In the genomic region with DNA sequence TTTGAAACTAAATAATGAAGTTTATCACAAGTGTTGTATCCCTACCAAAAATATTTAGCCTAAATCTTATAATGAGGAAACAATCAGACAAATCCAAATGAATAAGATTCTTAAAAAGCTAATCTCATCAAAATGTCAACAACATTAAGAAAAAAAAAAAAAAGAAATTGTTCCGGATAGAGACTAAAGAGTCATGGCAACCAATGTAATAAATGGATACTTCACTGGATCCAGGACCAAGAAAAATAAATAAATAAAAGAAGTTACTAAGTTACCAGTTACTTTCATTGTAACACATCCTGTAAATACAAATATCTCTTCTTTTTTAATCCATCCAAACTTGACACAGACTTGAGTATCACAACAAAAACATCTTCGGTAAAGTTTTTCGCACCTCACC, we compare ENCODE assay signal across 8 cellular contexts. TPM values are rescaled to one million over a fixed set of nuclear protein-coding genes. Genes with fewer than 3 reads are reported as not detected.
DNase-seq lines count a peak whose midpoint lies in the region; ATAC-seq, FAIRE-seq and TF ChIP-seq lines count a peak whose summit lies in the region.

No MANE protein-coding gene starts in this region.

- H3K9me3 ChIP-seq in BLaER1 treated with 17β-estradiol and CSF1 and Interleukin-3, amounts not matched to agents 10 nM and 100 nM (replicated peaks in 1 of 11) = no peaks in the 10 kb centered on the region
- H3K9me3 ChIP-seq in Loucy (ENCODE audit: insufficient read depth, low read depth, low read length) = no peaks in the 10 kb centered on the region

- H3K27ac ChIP-seq in BLaER1 treated with 17β-estradiol and CSF1 and Interleukin-3, amounts not matched to agents 10 nM and 100 nM = peak overlapping the region; percentile 88 to 97 (median 93)

- no peak for DNase-seq in naive thymus-derived CD8-positive, alpha-beta T cell
- DNase-seq in EL (no peak), H54 (ENCODE audit: insufficient read length, low spot score) (no peak), hippocampal formation (lab: John Stamatoyannopoulos, UW) (no peak)

- peak overlapping the region; percentile 100 for H3K27ac Mint-ChIP-seq in dendritic cell treated with granulocyte-macrophage colony-stimulating factor and Interleukin-4, amounts not matched to agents 40 ng/mL and 50 ng/mL, for 4 days
- H3K27ac Mint-ChIP-seq in naive thymus-derived CD8-positive, alpha-beta T cell = peak overlapping the region; percentile 97 to 100 (median 99)

- H3K9ac ChIP-seq in BLaER1 treated with 17β-estradiol and CSF1 and Interleukin-3, amounts not matched to agents 10 nM and 100 nM = peak overlapping the region; percentile 88 to 96 (median 93)
- H3K9ac ChIP-seq in Loucy (ENCODE audit: low read depth, low read length, poor library complexity, severe bottlenecking) = peak overlapping the region; percentile 90

- POLR2A ChIA-PET in naive thymus-derived CD8-positive, alpha-beta T cell (lab: Charles Lee) = interaction anchor here (1.6 kb wide), 1 partner anchor 41 kb away, joined by 9 read pairs; the partner anchor contains the start of gene ACTL6A

- peaks cover 24% of the 10 kb centered on the region for H3K4me1 Mint-ChIP-seq in dendritic cell treated with granulocyte-macrophage colony-stimulating factor and Interleukin-4, amounts not matched to agents 40 ng/mL and 50 ng/mL, for 4 days (ENCODE audit: low read depth)
- H3K4me1 Mint-ChIP-seq in naive thymus-derived CD8-positive, alpha-beta T cell = peaks cover 17 to 66% (median 38%) of the 10 kb centered on the region in 4 donors

- TF ChIP-seq CTCF in Loucy (conservative IDR thresholded peaks at IDR 0.05; ENCODE audit: low read length) = no peak

- H3K4me3 ChIP-seq in BLaER1 treated with 17β-estradiol and CSF1 and Interleukin-3, amounts not matched to agents 10 nM and 100 nM = peak overlapping the region; percentile 74 to 88 (median 82)
- H3K4me3 ChIP-seq in Loucy (ENCODE audit: low read length, poor library complexity, severe bottlenecking) = peak overlapping the region; percentile 82

- no peaks in the 10 kb centered on the region for H3K9me3 Mint-ChIP-seq in dendritic cell treated with granulocyte-macrophage colony-stimulating factor and Interleukin-4, amounts not matched to agents 40 ng/mL and 50 ng/mL, for 4 days
- H3K9me3 Mint-ChIP-seq in naive thymus-derived CD8-positive, alpha-beta T cell = no peaks in the 10 kb centered on the region

- H2AFZ ChIP-seq in Loucy (ENCODE audit: low read length) = peak overlapping the region; percentile 67; the same call in 1 of the 2 replicates

- no peaks in the 10 kb centered on the region for H3K9me2 ChIP-seq in Loucy (replicated peaks; ENCODE audit: low read depth, low read length)

- FAIRE-seq in H54 (lab: Jason Lieb, UNC) = no peak

- H3K27me3 ChIP-seq in BLaER1 treated with 17β-estradiol and CSF1 and Interleukin-3, amounts not matched to agents 10 nM and 100 nM = no peaks in the 10 kb centered on the region
- H3K27me3 ChIP-seq in Loucy (ENCODE audit: insufficient read depth, low read length, poor library complexity, severe bottlenecking) = no peaks in the 10 kb centered on the region

- H3K36me3 Mint-ChIP-seq in dendritic cell treated with granulocyte-macrophage colony-stimulating factor and Interleukin-4, amounts not matched to agents 40 ng/mL and 50 ng/mL, for 4 days (ENCODE audit: low read depth) = peaks cover 56% of the 10 kb centered on the region
- peaks cover 5 to 41% (median 7%) of the 10 kb centered on the region in 3 donors for H3K36me3 Mint-ChIP-seq in naive thymus-derived CD8-positive, alpha-beta T cell

- H3K4me3 Mint-ChIP-seq in dendritic cell treated with granulocyte-macrophage colony-stimulating factor and Interleukin-4, amounts not matched to agents 40 ng/mL and 50 ng/mL, for 4 days = peak overlapping the region; percentile 100
- peak overlapping the region; percentile 95 to 100 (median 98) for H3K4me3 Mint-ChIP-seq in naive thymus-derived CD8-positive, alpha-beta T cell

- peak in 1 of 2 donors; percentile 3 for ATAC-seq in naive thymus-derived CD8-positive, alpha-beta T cell
- ATAC-seq in HG02884 (IDR thresholded peaks at IDR 0.05; ENCODE audit: unreplicated experiment) = no peak

- H4K20me1 ChIP-seq in BLaER1 treated with 17β-estradiol and CSF1 and Interleukin-3, amounts not matched to agents 10 nM and 100 nM = peaks cover 2 to 33% (median 19%) of the 10 kb centered on the region in 11 experiments; a peak in 12 of 22 replicates
- peaks cover 27% of the 10 kb centered on the region for H4K20me1 ChIP-seq in Loucy (ENCODE audit: insufficient read depth, low read length, poor library complexity, severe bottlenecking)

- H3K4me1 ChIP-seq in BLaER1 treated with 17β-estradiol and CSF1 and Interleukin-3, amounts not matched to agents 10 nM and 100 nM = peaks cover 27 to 40% (median 33%) of the 10 kb centered on the region in 10 experiments
- peaks cover 25% of the 10 kb centered on the region for H3K4me1 ChIP-seq in Loucy (ENCODE audit: insufficient read depth, low read length, poor library complexity, severe bottlenecking)

- H3K4me2 ChIP-seq in BLaER1 treated with 17β-estradiol and CSF1 and Interleukin-3, amounts not matched to agents 10 nM and 100 nM = peak overlapping the region; percentile 35 to 94 (median 81); a peak in 19 of 22 replicates
- peak overlapping the region; percentile 73 for H3K4me2 ChIP-seq in Loucy (ENCODE audit: low read depth, low read length, poor library complexity, severe bottlenecking)

- H3K79me2 ChIP-seq in Loucy (ENCODE audit: insufficient read depth, low read length) = peaks cover 64% of the 10 kb centered on the region

- intact Hi-C loops in dendritic cell treated with granulocyte-macrophage colony-stimulating factor and Interleukin-4, amounts not matched to agents 40 ng/mL and 50 ng/mL, for 4 days (cut with micrococcal nuclease) = loop anchor here (1.0 kb wide), 2 partner anchors 42 to 257 kb away; partner anchors contain the start of genes ACTL6A and MFN1

- no peak for TF ChIP-seq POLR2A in H54 (IDR thresholded peaks at IDR 0.05; ENCODE audit: low read depth, low read length)

- H3K36me3 ChIP-seq in BLaER1 treated with 17β-estradiol and CSF1 and Interleukin-3, amounts not matched to agents 10 nM and 100 nM = peaks cover 41 to 65% (median 47%) of the 10 kb centered on the region in 11 experiments
- H3K36me3 ChIP-seq in Loucy (ENCODE audit: insufficient read depth, low read length) = peaks cover 19% of the 10 kb centered on the region

- H3K27me3 Mint-ChIP-seq in dendritic cell treated with granulocyte-macrophage colony-stimulating factor and Interleukin-4, amounts not matched to agents 40 ng/mL and 50 ng/mL, for 4 days = no peaks in the 10 kb centered on the region
- H3K27me3 Mint-ChIP-seq in naive thymus-derived CD8-positive, alpha-beta T cell = no peaks in the 10 kb centered on the region

- H3F3A ChIP-seq in Loucy (ENCODE audit: low read depth) = peaks cover 5% of the 10 kb centered on the region; the same call in 1 of the 2 replicates

RNA-seq across cellular contexts. Expression of gene MRPL47, which starts 0.6 kb away (rescaled TPM):
- total RNA-seq in naive thymus-derived CD8-positive, alpha-beta T cell = 10 to 100 TPM; 23.6 to 24.1 TPM
- polyA plus RNA-seq in naive thymus-derived CD8-positive, alpha-beta T cell = 10 to 100 TPM; 47.1 to 51.4 (median 48.8) TPM

RNA-seq across cellular contexts. Expression of gene NDUFB5, which starts 0.8 kb away (rescaled TPM):
- 10 to 100 TPM; 55.6 to 62.5 TPM for total RNA-seq in naive thymus-derived CD8-positive, alpha-beta T cell
- polyA plus RNA-seq in naive thymus-derived CD8-positive, alpha-beta T cell = 10 to 100 TPM; 63.7 to 94.5 (median 76.3) TPM

RNA-seq across cellular contexts. Expression of gene ACTL6A, which starts 41.1 kb away (rescaled TPM):
- 10 to 100 TPM; 63.2 to 65.0 TPM for total RNA-seq in naive thymus-derived CD8-positive, alpha-beta T cell
- polyA plus RNA-seq in naive thymus-derived CD8-positive, alpha-beta T cell = 10 to 100 TPM; 38.0 to 57.3 (median 40.5) TPM

RNA-seq across cellular contexts. Expression of gene USP13, which starts 49.0 kb away (rescaled TPM):
- total RNA-seq in naive thymus-derived CD8-positive, alpha-beta T cell = 1 to 10 TPM; 6.9 to 10.0 TPM
- polyA plus RNA-seq in naive thymus-derived CD8-positive, alpha-beta T cell = 10 to 100 TPM in 1 of 3 donors, 1 to 10 TPM in 2; 3.7 to 12.0 (median 9.1) TPM
